ENCODE assay signal across 1 cellular context in the genomic region with DNA sequence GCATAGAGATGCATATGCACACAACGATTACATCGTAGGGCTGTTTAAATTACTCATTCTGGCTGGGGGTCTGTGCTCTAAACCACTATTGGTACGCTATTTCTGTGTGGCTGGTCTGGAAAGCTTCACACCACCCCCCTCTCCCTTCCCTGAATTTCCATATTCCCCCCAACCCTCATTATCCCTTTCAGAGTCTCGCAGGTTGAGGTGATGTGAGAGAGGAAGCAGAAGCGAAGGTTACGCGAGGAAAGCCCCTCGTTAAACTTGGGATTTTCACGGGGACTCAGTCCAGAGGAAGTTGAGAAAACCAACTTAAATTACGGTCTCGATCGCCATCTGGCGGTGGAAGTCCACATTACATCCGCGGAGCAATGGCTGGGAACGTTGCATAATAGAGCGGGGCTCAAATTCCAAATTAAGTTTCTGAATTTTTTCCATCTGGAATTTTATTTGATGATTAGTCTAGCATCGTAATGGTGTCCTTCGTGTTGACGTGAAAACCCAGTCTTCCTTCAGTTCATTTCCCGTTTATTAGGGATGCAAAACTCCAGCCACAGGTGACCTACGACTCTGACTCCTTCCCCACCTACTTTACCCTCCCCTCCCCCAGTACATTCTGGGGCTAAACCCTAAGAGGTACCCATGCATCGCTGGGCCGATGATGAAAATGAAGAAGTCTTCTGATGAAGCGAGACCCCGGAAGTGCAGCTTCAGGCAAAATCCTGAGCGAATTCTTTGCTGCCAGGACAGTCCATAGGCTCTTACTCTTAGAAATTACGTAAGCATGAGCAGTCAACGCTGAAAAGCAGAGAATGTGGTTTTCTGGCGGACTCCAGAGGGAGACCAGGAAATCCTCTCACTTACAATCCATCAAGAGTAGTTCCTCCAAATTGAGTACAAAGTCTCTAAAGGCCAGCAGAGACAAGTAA.
TF ChIP-seq lines count a peak whose summit lies in the region.

No MANE protein-coding gene starts in this region.

TF ChIP-seq in HEK293, 187 proteins besides CTCF, POLR2A, EP300 and RAD21 (continues in another document):
- TF ChIP-seq, protein P1, sequence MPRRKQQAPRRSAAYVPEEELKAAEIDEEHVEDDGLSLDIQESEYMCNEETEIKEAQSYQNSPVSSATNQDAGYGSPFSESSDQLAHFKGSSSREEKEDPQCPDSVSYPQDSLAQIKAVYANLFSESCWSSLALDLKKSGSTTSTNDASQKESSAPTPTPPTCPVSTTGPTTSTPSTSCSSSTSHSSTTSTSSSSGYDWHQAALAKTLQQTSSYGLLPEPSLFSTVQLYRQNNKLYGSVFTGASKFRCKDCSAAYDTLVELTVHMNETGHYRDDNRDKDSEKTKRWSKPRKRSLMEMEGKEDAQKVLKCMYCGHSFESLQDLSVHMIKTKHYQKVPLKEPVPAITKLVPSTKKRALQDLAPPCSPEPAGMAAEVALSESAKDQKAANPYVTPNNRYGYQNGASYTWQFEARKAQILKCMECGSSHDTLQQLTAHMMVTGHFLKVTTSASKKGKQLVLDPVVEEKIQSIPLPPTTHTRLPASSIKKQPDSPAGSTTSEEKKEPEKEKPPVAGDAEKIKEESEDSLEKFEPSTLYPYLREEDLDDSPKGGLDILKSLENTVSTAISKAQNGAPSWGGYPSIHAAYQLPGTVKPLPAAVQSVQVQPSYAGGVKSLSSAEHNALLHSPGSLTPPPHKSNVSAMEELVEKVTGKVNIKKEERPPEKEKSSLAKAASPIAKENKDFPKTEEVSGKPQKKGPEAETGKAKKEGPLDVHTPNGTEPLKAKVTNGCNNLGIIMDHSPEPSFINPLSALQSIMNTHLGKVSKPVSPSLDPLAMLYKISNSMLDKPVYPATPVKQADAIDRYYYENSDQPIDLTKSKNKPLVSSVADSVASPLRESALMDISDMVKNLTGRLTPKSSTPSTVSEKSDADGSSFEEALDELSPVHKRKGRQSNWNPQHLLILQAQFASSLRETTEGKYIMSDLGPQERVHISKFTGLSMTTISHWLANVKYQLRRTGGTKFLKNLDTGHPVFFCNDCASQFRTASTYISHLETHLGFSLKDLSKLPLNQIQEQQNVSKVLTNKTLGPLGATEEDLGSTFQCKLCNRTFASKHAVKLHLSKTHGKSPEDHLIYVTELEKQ (tag by site-specific recombination; IDR thresholded peaks at IDR 0.05; ENCODE audit: borderline replicate concordance) = no peak
- no peak for TF ChIP-seq ZNF596 (tag by site-specific recombination; IDR thresholded peaks at IDR 0.05)
- no peak for TF ChIP-seq ZNF677 (tag by site-specific recombination; IDR thresholded peaks at IDR 0.05)
- no peak for TF ChIP-seq ZNF777 (tag by site-specific recombination; IDR thresholded peaks at IDR 0.05; ENCODE audit: borderline replicate concordance)
- TF ChIP-seq TRIM28 (IDR thresholded peaks at IDR 0.05; ENCODE audit: borderline replicate concordance, low read length) = no peak
- TF ChIP-seq ZNF654 (tag by site-specific recombination; IDR thresholded peaks at IDR 0.05; ENCODE audit: low read depth) = peak; percentile 81
- no peak for TF ChIP-seq ZNF132 (tag by site-specific recombination; IDR thresholded peaks at IDR 0.05; ENCODE audit: borderline replicate concordance)
- TF ChIP-seq, protein P2, sequence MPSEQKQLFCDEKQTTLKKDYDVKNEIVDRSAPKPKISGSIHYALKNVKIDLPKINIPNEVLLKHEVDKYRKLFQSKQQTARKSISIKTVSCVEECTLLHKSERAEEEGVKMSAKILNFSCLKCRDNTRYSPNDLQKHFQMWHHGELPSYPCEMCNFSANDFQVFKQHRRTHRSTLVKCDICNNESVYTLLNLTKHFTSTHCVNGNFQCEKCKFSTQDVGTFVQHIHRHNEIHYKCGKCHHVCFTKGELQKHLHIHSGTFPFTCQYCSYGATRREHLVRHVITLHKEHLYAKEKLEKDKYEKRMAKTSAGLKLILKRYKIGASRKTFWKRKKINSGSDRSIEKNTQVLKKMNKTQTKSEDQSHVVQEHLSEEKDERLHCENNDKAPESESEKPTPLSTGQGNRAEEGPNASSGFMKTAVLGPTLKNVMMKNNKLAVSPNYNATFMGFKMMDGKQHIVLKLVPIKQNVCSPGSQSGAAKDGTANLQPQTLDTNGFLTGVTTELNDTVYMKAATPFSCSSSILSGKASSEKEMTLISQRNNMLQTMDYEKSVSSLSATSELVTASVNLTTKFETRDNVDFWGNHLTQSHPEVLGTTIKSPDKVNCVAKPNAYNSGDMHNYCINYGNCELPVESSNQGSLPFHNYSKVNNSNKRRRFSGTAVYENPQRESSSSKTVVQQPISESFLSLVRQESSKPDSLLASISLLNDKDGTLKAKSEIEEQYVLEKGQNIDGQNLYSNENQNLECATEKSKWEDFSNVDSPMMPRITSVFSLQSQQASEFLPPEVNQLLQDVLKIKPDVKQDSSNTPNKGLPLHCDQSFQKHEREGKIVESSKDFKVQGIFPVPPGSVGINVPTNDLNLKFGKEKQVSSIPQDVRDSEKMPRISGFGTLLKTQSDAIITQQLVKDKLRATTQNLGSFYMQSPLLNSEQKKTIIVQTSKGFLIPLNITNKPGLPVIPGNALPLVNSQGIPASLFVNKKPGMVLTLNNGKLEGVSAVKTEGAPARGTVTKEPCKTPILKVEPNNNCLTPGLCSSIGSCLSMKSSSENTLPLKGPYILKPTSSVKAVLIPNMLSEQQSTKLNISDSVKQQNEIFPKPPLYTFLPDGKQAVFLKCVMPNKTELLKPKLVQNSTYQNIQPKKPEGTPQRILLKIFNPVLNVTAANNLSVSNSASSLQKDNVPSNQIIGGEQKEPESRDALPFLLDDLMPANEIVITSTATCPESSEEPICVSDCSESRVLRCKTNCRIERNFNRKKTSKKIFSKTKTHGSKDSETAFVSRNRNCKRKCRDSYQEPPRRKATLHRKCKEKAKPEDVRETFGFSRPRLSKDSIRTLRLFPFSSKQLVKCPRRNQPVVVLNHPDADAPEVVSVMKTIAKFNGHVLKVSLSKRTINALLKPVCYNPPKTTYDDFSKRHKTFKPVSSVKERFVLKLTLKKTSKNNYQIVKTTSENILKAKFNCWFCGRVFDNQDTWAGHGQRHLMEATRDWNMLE (tag by site-specific recombination; conservative IDR thresholded peaks at IDR 0.05; ENCODE audit: low read depth) = 0 out of 2 replicates have a peak, but pooled peaks have one; percentile 12
- TF ChIP-seq, protein P3, sequence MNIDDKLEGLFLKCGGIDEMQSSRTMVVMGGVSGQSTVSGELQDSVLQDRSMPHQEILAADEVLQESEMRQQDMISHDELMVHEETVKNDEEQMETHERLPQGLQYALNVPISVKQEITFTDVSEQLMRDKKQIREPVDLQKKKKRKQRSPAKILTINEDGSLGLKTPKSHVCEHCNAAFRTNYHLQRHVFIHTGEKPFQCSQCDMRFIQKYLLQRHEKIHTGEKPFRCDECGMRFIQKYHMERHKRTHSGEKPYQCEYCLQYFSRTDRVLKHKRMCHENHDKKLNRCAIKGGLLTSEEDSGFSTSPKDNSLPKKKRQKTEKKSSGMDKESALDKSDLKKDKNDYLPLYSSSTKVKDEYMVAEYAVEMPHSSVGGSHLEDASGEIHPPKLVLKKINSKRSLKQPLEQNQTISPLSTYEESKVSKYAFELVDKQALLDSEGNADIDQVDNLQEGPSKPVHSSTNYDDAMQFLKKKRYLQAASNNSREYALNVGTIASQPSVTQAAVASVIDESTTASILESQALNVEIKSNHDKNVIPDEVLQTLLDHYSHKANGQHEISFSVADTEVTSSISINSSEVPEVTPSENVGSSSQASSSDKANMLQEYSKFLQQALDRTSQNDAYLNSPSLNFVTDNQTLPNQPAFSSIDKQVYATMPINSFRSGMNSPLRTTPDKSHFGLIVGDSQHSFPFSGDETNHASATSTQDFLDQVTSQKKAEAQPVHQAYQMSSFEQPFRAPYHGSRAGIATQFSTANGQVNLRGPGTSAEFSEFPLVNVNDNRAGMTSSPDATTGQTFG (tag by site-specific recombination; IDR thresholded peaks at IDR 0.05; ENCODE audit: borderline replicate concordance) = no peak
- TF ChIP-seq ZBTB17 (tag by site-specific recombination; IDR thresholded peaks at IDR 0.05) = 0 out of 2 replicates have a peak, but pooled peaks have one; percentile 43
- TF ChIP-seq FEZF1 (tag by site-specific recombination; IDR thresholded peaks at IDR 0.05) = no peak
- no peak for TF ChIP-seq ZBTB8A (tag by site-specific recombination; IDR thresholded peaks at IDR 0.05)
- TF ChIP-seq, protein P4, sequence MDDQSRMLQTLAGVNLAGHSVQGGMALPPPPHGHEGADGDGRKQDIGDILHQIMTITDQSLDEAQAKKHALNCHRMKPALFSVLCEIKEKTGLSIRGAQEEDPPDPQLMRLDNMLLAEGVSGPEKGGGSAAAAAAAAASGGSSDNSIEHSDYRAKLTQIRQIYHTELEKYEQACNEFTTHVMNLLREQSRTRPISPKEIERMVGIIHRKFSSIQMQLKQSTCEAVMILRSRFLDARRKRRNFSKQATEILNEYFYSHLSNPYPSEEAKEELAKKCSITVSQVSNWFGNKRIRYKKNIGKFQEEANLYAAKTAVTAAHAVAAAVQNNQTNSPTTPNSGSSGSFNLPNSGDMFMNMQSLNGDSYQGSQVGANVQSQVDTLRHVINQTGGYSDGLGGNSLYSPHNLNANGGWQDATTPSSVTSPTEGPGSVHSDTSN (CRISPR knock-in tag; IDR thresholded peaks at IDR 0.05) = no peak
- TF ChIP-seq ZNF341 (tag by site-specific recombination; IDR thresholded peaks at IDR 0.05; ENCODE audit: low read depth) = peak; percentile 68
- TF ChIP-seq ZNF624 (tag by site-specific recombination; IDR thresholded peaks at IDR 0.05) = no peak
- TF ChIP-seq ZNF530 (tag by site-specific recombination; IDR thresholded peaks at IDR 0.05; ENCODE audit: low read depth) = no peak
- TF ChIP-seq HOXD13 (CRISPR knock-in tag; IDR thresholded peaks at IDR 0.05; ENCODE audit: borderline replicate concordance) = no peak
- TF ChIP-seq, protein P5, sequence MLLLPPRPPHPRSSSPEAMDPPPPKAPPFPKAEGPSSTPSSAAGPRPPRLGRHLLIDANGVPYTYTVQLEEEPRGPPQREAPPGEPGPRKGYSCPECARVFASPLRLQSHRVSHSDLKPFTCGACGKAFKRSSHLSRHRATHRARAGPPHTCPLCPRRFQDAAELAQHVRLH (tag by site-specific recombination; IDR thresholded peaks at IDR 0.05) = no peak
- TF ChIP-seq, protein P6, sequence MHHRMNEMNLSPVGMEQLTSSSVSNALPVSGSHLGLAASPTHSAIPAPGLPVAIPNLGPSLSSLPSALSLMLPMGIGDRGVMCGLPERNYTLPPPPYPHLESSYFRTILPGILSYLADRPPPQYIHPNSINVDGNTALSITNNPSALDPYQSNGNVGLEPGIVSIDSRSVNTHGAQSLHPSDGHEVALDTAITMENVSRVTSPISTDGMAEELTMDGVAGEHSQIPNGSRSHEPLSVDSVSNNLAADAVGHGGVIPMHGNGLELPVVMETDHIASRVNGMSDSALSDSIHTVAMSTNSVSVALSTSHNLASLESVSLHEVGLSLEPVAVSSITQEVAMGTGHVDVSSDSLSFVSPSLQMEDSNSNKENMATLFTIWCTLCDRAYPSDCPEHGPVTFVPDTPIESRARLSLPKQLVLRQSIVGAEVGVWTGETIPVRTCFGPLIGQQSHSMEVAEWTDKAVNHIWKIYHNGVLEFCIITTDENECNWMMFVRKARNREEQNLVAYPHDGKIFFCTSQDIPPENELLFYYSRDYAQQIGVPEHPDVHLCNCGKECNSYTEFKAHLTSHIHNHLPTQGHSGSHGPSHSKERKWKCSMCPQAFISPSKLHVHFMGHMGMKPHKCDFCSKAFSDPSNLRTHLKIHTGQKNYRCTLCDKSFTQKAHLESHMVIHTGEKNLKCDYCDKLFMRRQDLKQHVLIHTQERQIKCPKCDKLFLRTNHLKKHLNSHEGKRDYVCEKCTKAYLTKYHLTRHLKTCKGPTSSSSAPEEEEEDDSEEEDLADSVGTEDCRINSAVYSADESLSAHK (tag by site-specific recombination; IDR thresholded peaks at IDR 0.05) = no peak
- TF ChIP-seq ZNF561 (tag by site-specific recombination; IDR thresholded peaks at IDR 0.05; ENCODE audit: borderline replicate concordance) = no peak
- TF ChIP-seq KLF16 (tag by site-specific recombination; IDR thresholded peaks at IDR 0.05) = no peak
- TF ChIP-seq, protein P7, sequence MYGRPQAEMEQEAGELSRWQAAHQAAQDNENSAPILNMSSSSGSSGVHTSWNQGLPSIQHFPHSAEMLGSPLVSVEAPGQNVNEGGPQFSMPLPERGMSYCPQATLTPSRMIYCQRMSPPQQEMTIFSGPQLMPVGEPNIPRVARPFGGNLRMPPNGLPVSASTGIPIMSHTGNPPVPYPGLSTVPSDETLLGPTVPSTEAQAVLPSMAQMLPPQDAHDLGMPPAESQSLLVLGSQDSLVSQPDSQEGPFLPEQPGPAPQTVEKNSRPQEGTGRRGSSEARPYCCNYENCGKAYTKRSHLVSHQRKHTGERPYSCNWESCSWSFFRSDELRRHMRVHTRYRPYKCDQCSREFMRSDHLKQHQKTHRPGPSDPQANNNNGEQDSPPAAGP (tag by site-specific recombination; IDR thresholded peaks at IDR 0.05) = no peak
- TF ChIP-seq, protein P8, sequence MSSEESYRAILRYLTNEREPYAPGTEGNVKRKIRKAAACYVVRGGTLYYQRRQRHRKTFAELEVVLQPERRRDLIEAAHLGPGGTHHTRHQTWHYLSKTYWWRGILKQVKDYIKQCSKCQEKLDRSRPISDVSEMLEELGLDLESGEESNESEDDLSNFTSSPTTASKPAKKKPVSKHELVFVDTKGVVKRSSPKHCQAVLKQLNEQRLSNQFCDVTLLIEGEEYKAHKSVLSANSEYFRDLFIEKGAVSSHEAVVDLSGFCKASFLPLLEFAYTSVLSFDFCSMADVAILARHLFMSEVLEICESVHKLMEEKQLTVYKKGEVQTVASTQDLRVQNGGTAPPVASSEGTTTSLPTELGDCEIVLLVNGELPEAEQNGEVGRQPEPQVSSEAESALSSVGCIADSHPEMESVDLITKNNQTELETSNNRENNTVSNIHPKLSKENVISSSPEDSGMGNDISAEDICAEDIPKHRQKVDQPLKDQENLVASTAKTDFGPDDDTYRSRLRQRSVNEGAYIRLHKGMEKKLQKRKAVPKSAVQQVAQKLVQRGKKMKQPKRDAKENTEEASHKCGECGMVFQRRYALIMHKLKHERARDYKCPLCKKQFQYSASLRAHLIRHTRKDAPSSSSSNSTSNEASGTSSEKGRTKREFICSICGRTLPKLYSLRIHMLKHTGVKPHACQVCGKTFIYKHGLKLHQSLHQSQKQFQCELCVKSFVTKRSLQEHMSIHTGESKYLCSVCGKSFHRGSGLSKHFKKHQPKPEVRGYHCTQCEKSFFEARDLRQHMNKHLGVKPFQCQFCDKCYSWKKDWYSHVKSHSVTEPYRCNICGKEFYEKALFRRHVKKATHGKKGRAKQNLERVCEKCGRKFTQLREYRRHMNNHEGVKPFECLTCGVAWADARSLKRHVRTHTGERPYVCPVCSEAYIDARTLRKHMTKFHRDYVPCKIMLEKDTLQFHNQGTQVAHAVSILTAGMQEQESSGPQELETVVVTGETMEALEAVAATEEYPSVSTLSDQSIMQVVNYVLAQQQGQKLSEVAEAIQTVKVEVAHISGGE (tag by site-specific recombination; conservative IDR thresholded peaks at IDR 0.05; ENCODE audit: low read depth) = no peak
- no peak for TF ChIP-seq ZNF239 (tag by site-specific recombination; IDR thresholded peaks at IDR 0.05)
- no peak for TF ChIP-seq ZNF433 (tag by site-specific recombination; IDR thresholded peaks at IDR 0.05; ENCODE audit: low read depth)
- TF ChIP-seq ZNF549 (tag by site-specific recombination; IDR thresholded peaks at IDR 0.05) = no peak
- TF ChIP-seq ZNF335 (tag by site-specific recombination; conservative IDR thresholded peaks at IDR 0.05) = 0 out of 2 replicates have a peak, but pooled peaks have one; percentile 45
- no peak for TF ChIP-seq ZNF843 (tag by site-specific recombination; IDR thresholded peaks at IDR 0.05)
- TF ChIP-seq PRDM1 (tag by site-specific recombination; IDR thresholded peaks at IDR 0.05) = peak; percentile 53; the same call in 1 of the 2 replicates
- TF ChIP-seq ZNF501 (tag by site-specific recombination; IDR thresholded peaks at IDR 0.05) = no peak
- TF ChIP-seq ZNF529 (tag by site-specific recombination; IDR thresholded peaks at IDR 0.05; ENCODE audit: insufficient replicate concordance) = no peak
- no peak for TF ChIP-seq ZNF311 (tag by site-specific recombination; IDR thresholded peaks at IDR 0.05; ENCODE audit: borderline replicate concordance)
- 0 out of 2 replicates have a peak, but pooled peaks have one; percentile 44 for TF ChIP-seq ZEB2 (tag by site-specific recombination; IDR thresholded peaks at IDR 0.05)
